18 cellular contexts compared by ENCODE assay signal in genomic region chr3:111590096-111590491, GRCh38. TPM values are rescaled to one million over a fixed set of nuclear protein-coding genes. Genes with fewer than 3 reads are reported as not detected.
DNase-seq lines count a peak whose midpoint lies in the region; ATAC-seq lines count a peak whose summit lies in the region.
"Had no signal": no experiment of that assay in that cellular context is flagged by ENCODE, and none has a peak within 500 bp of the region (broad histone marks: within the 10 kb centered on the region; RNA-seq: fewer than 3 reads in every experiment).

No MANE protein-coding gene starts in this region.

- H3K27ac ChIP-seq in mesendoderm (ENCODE audit: low read depth, low read length) = no peak overlapping the region
- H3K27ac ChIP-seq: ascending aorta, dorsolateral prefrontal cortex, right lobe of liver had no signal

- no peak overlapping the region for H4K5ac ChIP-seq in mesendoderm (ENCODE audit: low read length)

- no peak overlapping the region for H2BK5ac ChIP-seq in mesendoderm (ENCODE audit: low read length)

- H3K4me1 ChIP-seq in mesendoderm (ENCODE audit: control insufficient read depth, low read depth, low read length) = no peaks in the 10 kb centered on the region
- H3K4me1 ChIP-seq: ascending aorta, lower lobe of right lung, right lobe of liver had no signal

- POLR2A ChIA-PET in activated CD4-positive, alpha-beta T cell treated with anti-CD3 and anti-CD28 coated beads for 36 hours (lab: Charles Lee) = interaction anchor here (0.9 to 1.1 kb wide), 2 partner anchors 20 to 23 kb away, joined by 3 to 4 read pairs; no protein-coding TSS in a partner anchor

- no peak overlapping the region for H4K8ac ChIP-seq in mesendoderm (ENCODE audit: low read depth, low read length)

- H3K79me2 ChIP-seq in mesendoderm (ENCODE audit: control insufficient read depth, insufficient read depth, low read length) = no peaks in the 10 kb centered on the region

- no peak overlapping the region for H3K4ac ChIP-seq in mesendoderm (ENCODE audit: low read depth, low read length)

- no peaks in the 10 kb centered on the region for H3K27me3 ChIP-seq in mesendoderm (ENCODE audit: insufficient read depth, low read length, poor library complexity)
- H3K27me3 ChIP-seq: ascending aorta, right lobe of liver had no signal

- peak overlapping the region; percentile 93 for H3K4me3 Mint-ChIP-seq in activated CD4-positive, alpha-beta T cell treated with anti-CD3 and anti-CD28 coated beads for 36 hours
- H3K4me3 Mint-ChIP-seq in activated T-helper 1 cell treated with anti-CD3 and anti-CD28 coated beads, Interleukin-12 subunit alpha, Interleukin-12 subunit beta, Interleukin-2, Interleukin-4 antibody, amounts not matched to agents 30 ng/mL and 10 ng/mL and 1 ng/mL, durations not matched to agents 14 hours and 24 hours and 36 hours = peak overlapping the region; percentile 97
- H3K4me3 Mint-ChIP-seq: neural crest cell had no signal

- H3K36me3 ChIP-seq in mesendoderm (ENCODE audit: control insufficient read depth, insufficient read depth, low read length) = no peaks in the 10 kb centered on the region
- H3K36me3 ChIP-seq: ascending aorta, lower lobe of right lung, right lobe of liver had no signal

- H2AK5ac ChIP-seq in mesendoderm (ENCODE audit: low read length) = no peak overlapping the region

- peak overlapping the region; percentile 69 for H3K27ac Mint-ChIP-seq in activated CD4-positive, alpha-beta T cell treated with anti-CD3 and anti-CD28 coated beads for 36 hours
- peak overlapping the region; percentile 8 for H3K27ac Mint-ChIP-seq in activated T-helper 1 cell treated with anti-CD3 and anti-CD28 coated beads, Interleukin-12 subunit alpha, Interleukin-12 subunit beta, Interleukin-2, Interleukin-4 antibody, amounts not matched to agents 30 ng/mL and 10 ng/mL and 1 ng/mL, durations not matched to agents 14 hours and 24 hours and 36 hours

- CTCF ChIA-PET in activated CD4-positive, alpha-beta T cell treated with anti-CD3 and anti-CD28 coated beads for 36 hours (lab: Charles Lee) = interaction anchor here (1.2 to 1.4 kb wide), 4 partner anchors 12 to 79 kb away, joined by 3 to 8 read pairs (median 4); no protein-coding TSS in a partner anchor

- H3K9ac ChIP-seq in mesendoderm (ENCODE audit: low read length) = no peak overlapping the region

- intact Hi-C loops in activated CD4-positive, alpha-beta T cell treated with anti-CD3 and anti-CD28 coated beads for 36 hours (cut with DNase I, micrococcal nuclease) = loop anchor here in 1 of 2 experiments (10.0 kb wide), 1 partner anchor 905 kb away; the partner anchor contains the start of gene BTLA
- intact Hi-C loops in activated T-helper 1 cell treated with anti-CD3 and anti-CD28 coated beads, Interleukin-12 subunit alpha, Interleukin-12 subunit beta, Interleukin-2, Interleukin-4 antibody, amounts not matched to agents 30 ng/mL and 10 ng/mL and 1 ng/mL, durations not matched to agents 14 hours and 24 hours and 36 hours (cut with micrococcal nuclease) = no loop called here

- no peak overlapping the region for H3K18ac ChIP-seq in mesendoderm (ENCODE audit: low read length)

- H3K56ac ChIP-seq in mesendoderm (ENCODE audit: low read length) = no peak overlapping the region

- no peak overlapping the region for H3K23ac ChIP-seq in mesendoderm (ENCODE audit: low read length)

- peaks cover 86% of the 10 kb centered on the region for H3K36me3 Mint-ChIP-seq in activated CD4-positive, alpha-beta T cell treated with anti-CD3 and anti-CD28 coated beads for 36 hours (ENCODE audit: low read depth)
- H3K36me3 Mint-ChIP-seq in activated T-helper 1 cell treated with anti-CD3 and anti-CD28 coated beads, Interleukin-12 subunit alpha, Interleukin-12 subunit beta, Interleukin-2, Interleukin-4 antibody, amounts not matched to agents 30 ng/mL and 10 ng/mL and 1 ng/mL, durations not matched to agents 14 hours and 24 hours and 36 hours (ENCODE audit: low read depth) = peaks cover 79% of the 10 kb centered on the region

- ATAC-seq in activated CD4-positive, alpha-beta T cell treated with anti-CD3 and anti-CD28 coated beads for 36 hours = no peak
- ATAC-seq in GM21619 (IDR thresholded peaks at IDR 0.05; ENCODE audit: unreplicated experiment) (peak; percentile 32), HG02852 (IDR thresholded peaks at IDR 0.05; ENCODE audit: unreplicated experiment) (no peak)
- ATAC-seq: right lobe of liver had no signal

- H3K4me2 ChIP-seq in mesendoderm (ENCODE audit: low read length) = no peak overlapping the region

- peaks cover 8% of the 10 kb centered on the region for H3K9me3 Mint-ChIP-seq in activated CD4-positive, alpha-beta T cell treated with anti-CD3 and anti-CD28 coated beads for 36 hours (ENCODE audit: low read depth)
- H3K9me3 Mint-ChIP-seq in activated T-helper 1 cell treated with anti-CD3 and anti-CD28 coated beads, Interleukin-12 subunit alpha, Interleukin-12 subunit beta, Interleukin-2, Interleukin-4 antibody, amounts not matched to agents 30 ng/mL and 10 ng/mL and 1 ng/mL, durations not matched to agents 14 hours and 24 hours and 36 hours = peaks cover 8% of the 10 kb centered on the region

- no peak overlapping the region for H3K4me3 ChIP-seq in mesendoderm (ENCODE audit: low read length)
- H3K4me3 ChIP-seq: ascending aorta, dorsolateral prefrontal cortex, lower lobe of right lung, right lobe of liver had no signal

- H3K27me3 Mint-ChIP-seq in activated CD4-positive, alpha-beta T cell treated with anti-CD3 and anti-CD28 coated beads for 36 hours = no peaks in the 10 kb centered on the region
- H3K27me3 Mint-ChIP-seq in activated T-helper 1 cell treated with anti-CD3 and anti-CD28 coated beads, Interleukin-12 subunit alpha, Interleukin-12 subunit beta, Interleukin-2, Interleukin-4 antibody, amounts not matched to agents 30 ng/mL and 10 ng/mL and 1 ng/mL, durations not matched to agents 14 hours and 24 hours and 36 hours (ENCODE audit: insufficient read depth) = no peaks in the 10 kb centered on the region

- no peak overlapping the region for H2BK15ac ChIP-seq in mesendoderm (replicated peaks; ENCODE audit: low read depth)

- H2BK120ac ChIP-seq in mesendoderm (ENCODE audit: low read depth, low read length) = no peak overlapping the region

- DNase-seq in activated CD4-positive, alpha-beta T cell treated with anti-CD3 and anti-CD28 coated beads for 36 hours = no peak
- no peak for DNase-seq in activated CD4-positive, alpha-beta T cell treated with anti-CD3 and anti-CD28 coated beads for 4 hours
- no peak for DNase-seq in activated T-helper 1 cell treated with anti-CD3 and anti-CD28 coated beads, Interleukin-12 subunit alpha, Interleukin-12 subunit beta, Interleukin-2, Interleukin-4 antibody, amounts not matched to agents 30 ng/mL and 10 ng/mL and 1 ng/mL, durations not matched to agents 14 hours and 24 hours and 36 hours (ENCODE audit: low spot score)
- peak; percentile 49 for DNase-seq in mesendoderm
- no peak for DNase-seq in NOMO-1 treated with dmso at 0.1 percent for 144 hours (lab: John Stamatoyannopoulos, UW; ENCODE audit: unreplicated experiment)
- DNase-seq in cerebellar cortex (ENCODE audit: low spot score) = no peak
- DNase-seq: dorsolateral prefrontal cortex; lower lobe of right lung; NCI-H2029 treated with DMSO at 0.1 percent for 48 hours; NCI-H748 treated with DMSO at 0.1 percent for 48 hours; right lobe of liver; Right ventricle myocardium superior; stimulated activated naive CD4-positive, alpha-beta T cell had no signal

- no peaks in the 10 kb centered on the region for H3K79me1 ChIP-seq in mesendoderm (ENCODE audit: low read length)

- peaks cover 55% of the 10 kb centered on the region for H3K4me1 Mint-ChIP-seq in activated CD4-positive, alpha-beta T cell treated with anti-CD3 and anti-CD28 coated beads for 36 hours
- H3K4me1 Mint-ChIP-seq in activated T-helper 1 cell treated with anti-CD3 and anti-CD28 coated beads, Interleukin-12 subunit alpha, Interleukin-12 subunit beta, Interleukin-2, Interleukin-4 antibody, amounts not matched to agents 30 ng/mL and 10 ng/mL and 1 ng/mL, durations not matched to agents 14 hours and 24 hours and 36 hours (ENCODE audit: low read depth) = peaks cover 59% of the 10 kb centered on the region
- H3K4me1 Mint-ChIP-seq: neural crest cell had no signal

- no CpG with 5 or more reads among the region's 1 CpG for whole genome bisulfite sequencing in mesendoderm (ENCODE audit: extremely low coverage, insufficient coverage, low lambda C conversion rate)

RNA-seq across cellular contexts. Expression of gene ZBED2, which starts 5.1 kb away (rescaled TPM):
- 100 to 1,000 TPM; 313 to 418 TPM for total RNA-seq in activated CD4-positive, alpha-beta T cell treated with anti-CD3 and anti-CD28 coated beads for 36 hours
- total RNA-seq in activated T-helper 1 cell treated with anti-CD3 and anti-CD28 coated beads, Interleukin-12 subunit alpha, Interleukin-12 subunit beta, Interleukin-2, Interleukin-4 antibody, amounts not matched to agents 30 ng/mL and 10 ng/mL and 1 ng/mL, durations not matched to agents 14 hours and 24 hours and 36 hours = 812 and 827 TPM in 2 replicates
- not detected for polyA plus RNA-seq in mesendoderm (2013, experiment 1 of 2)
- polyA plus RNA-seq in mesendoderm (2013, experiment 2 of 2) = not detected
- total RNA-seq: fibroblast of lung, neural crest cell, right lobe of liver, Right ventricle myocardium superior had no signal

RNA-seq across cellular contexts. Expression of gene CD96, which starts 48.1 kb away (rescaled TPM):
- 10 to 100 TPM; 38.3 to 40.8 TPM for total RNA-seq in activated CD4-positive, alpha-beta T cell treated with anti-CD3 and anti-CD28 coated beads for 36 hours
- total RNA-seq in activated T-helper 1 cell treated with anti-CD3 and anti-CD28 coated beads, Interleukin-12 subunit alpha, Interleukin-12 subunit beta, Interleukin-2, Interleukin-4 antibody, amounts not matched to agents 30 ng/mL and 10 ng/mL and 1 ng/mL, durations not matched to agents 14 hours and 24 hours and 36 hours = 79.1 and 79.7 TPM in 2 replicates
- 0.04 TPM for polyA plus RNA-seq in mesendoderm (2013, experiment 1 of 2)
- polyA plus RNA-seq in mesendoderm (2013, experiment 2 of 2) = 0.04 TPM
- total RNA-seq: fibroblast of lung, neural crest cell had no signal
